1 cellular context compared by ENCODE assay signal in genomic region chr6:34696189-34696738, GRCh38.
A peak's percentile ranks its signal among the peaks of the same experiment; 100 is the strongest.
TF ChIP-seq lines count a peak whose summit lies in the region.

No MANE protein-coding gene starts in this region.

TF ChIP-seq in K562, 482 proteins besides CTCF, POLR2A, EP300 and RAD21 (continued from another document and continues in another):
- TF ChIP-seq ZNF318 (IDR thresholded peaks at IDR 0.05; ENCODE audit: borderline replicate concordance in 1 of 2, low read depth in 1 of 2): no peak
- TF ChIP-seq ZNF57 (CRISPR knock-in tag; IDR thresholded peaks at IDR 0.05): no peak
- TF ChIP-seq SAFB (IDR thresholded peaks at IDR 0.05; ENCODE audit: borderline replicate concordance, low read depth, low read length): no peak
- TF ChIP-seq HMGN3 (IDR thresholded peaks at IDR 0.05; ENCODE audit: borderline replicate concordance, extremely low read depth, insufficient read length, low read depth, low read length): no peak
- no peak for TF ChIP-seq ZNF282 (CRISPR knock-in tag; IDR thresholded peaks at IDR 0.05)
- TF ChIP-seq RBM25 (IDR thresholded peaks at IDR 0.05; ENCODE audit: low read depth, low read length, severe bottlenecking): no peak
- TF ChIP-seq ARNT (IDR thresholded peaks at IDR 0.05): no peak
- no peak for TF ChIP-seq RFX7 (CRISPR knock-in tag; IDR thresholded peaks at IDR 0.05)
- TF ChIP-seq ZBTB34 (CRISPR knock-in tag; IDR thresholded peaks at IDR 0.05): no peak
- peak; percentile 71 for TF ChIP-seq ZFX (CRISPR knock-in tag; IDR thresholded peaks at IDR 0.05)
- TF ChIP-seq PHB (CRISPR knock-in tag; IDR thresholded peaks at IDR 0.05): peak; percentile 78
- no peak for TF ChIP-seq TAF7 (tag; IDR thresholded peaks at IDR 0.05)
- TF ChIP-seq ETV1 (tag; conservative IDR thresholded peaks at IDR 0.05; ENCODE audit: low read depth): no peak
- no peak for TF ChIP-seq BRD9 (IDR thresholded peaks at IDR 0.05; ENCODE audit: low read depth, partially characterized antibody)
- TF ChIP-seq ZBTB7A (IDR thresholded peaks at IDR 0.05; ENCODE audit: borderline replicate concordance, control insufficient read depth, low read depth, low read length): no peak; the same call in 1 of the 2 replicates
- 0 out of 2 replicates have a peak, but pooled peaks have one; percentile 12 for TF ChIP-seq KLF1 (tag; IDR thresholded peaks at IDR 0.05)
- no peak for TF ChIP-seq SREBF2 (CRISPR knock-in tag; IDR thresholded peaks at IDR 0.05)
- peak; percentile 58 for TF ChIP-seq CHD1 (IDR thresholded peaks at IDR 0.05; ENCODE audit: low read length)
- no peak for TF ChIP-seq BCL6 (CRISPR knock-in tag; IDR thresholded peaks at IDR 0.05)
- TF ChIP-seq CBX5 (IDR thresholded peaks at IDR 0.05; ENCODE audit: borderline replicate concordance, low read depth): no peak
- no peak for TF ChIP-seq XRCC4 (IDR thresholded peaks at IDR 0.05; ENCODE audit: extremely low read depth, insufficient read depth, insufficient read length)
- TF ChIP-seq FOXP4 (CRISPR knock-in tag; IDR thresholded peaks at IDR 0.05; ENCODE audit: borderline replicate concordance): 0 out of 2 replicates have a peak, but pooled peaks have one; percentile 83
- TF ChIP-seq IRF1 (CRISPR knock-in tag; IDR thresholded peaks at IDR 0.05; ENCODE audit: borderline replicate concordance): no peak
- no peak for TF ChIP-seq ZNF224 (CRISPR knock-in tag; IDR thresholded peaks at IDR 0.05)
- TF ChIP-seq SRF (CRISPR knock-in tag; IDR thresholded peaks at IDR 0.05): no peak
- TF ChIP-seq PHF8 (IDR thresholded peaks at IDR 0.05; ENCODE audit: borderline replicate concordance, low read length): peak; percentile 70; the same call in 1 of the 2 replicates
- no peak for TF ChIP-seq CXXC5 (CRISPR knock-in tag; IDR thresholded peaks at IDR 0.05)
- TF ChIP-seq ZNF184 (CRISPR knock-in tag; IDR thresholded peaks at IDR 0.05): no peak
- TF ChIP-seq U2AF2 (optimal IDR thresholded peaks at IDR 0.05; ENCODE audit: low read depth, low read length): no peak
- TF ChIP-seq SNAPC5 (CRISPR knock-in tag; IDR thresholded peaks at IDR 0.05): no peak
- no peak for TF ChIP-seq RERE (CRISPR knock-in tag; IDR thresholded peaks at IDR 0.05; ENCODE audit: borderline replicate concordance)
- TF ChIP-seq MCM3 (IDR thresholded peaks at IDR 0.05): no peak
- TF ChIP-seq ZNF586 (CRISPR knock-in tag; conservative IDR thresholded peaks at IDR 0.05): no peak
- no peak for TF ChIP-seq ZNF212 (CRISPR knock-in tag; IDR thresholded peaks at IDR 0.05)
- TF ChIP-seq SMAD1 (IDR thresholded peaks at IDR 0.05; ENCODE audit: low read depth, low read length, partially characterized antibody): peak; percentile 7
- TF ChIP-seq ZNF274 (IDR thresholded peaks at IDR 0.05; ENCODE audit: borderline replicate concordance, low read depth, low read length): no peak
- no peak for TF ChIP-seq ATF2 (CRISPR knock-in tag; IDR thresholded peaks at IDR 0.05)
- TF ChIP-seq NKRF (IDR thresholded peaks at IDR 0.05; ENCODE audit: borderline replicate concordance): no peak
- no peak for TF ChIP-seq ZNF41 (CRISPR knock-in tag; conservative IDR thresholded peaks at IDR 0.05)
